ENCODE assay signal across 8 cellular contexts in genomic region chr14:50039734-50040400, GRCh38.
DNase-seq lines count a peak whose midpoint lies in the region; ATAC-seq and TF ChIP-seq lines count a peak whose summit lies in the region.

No MANE protein-coding gene starts in this region.

- H3K79me2 ChIP-seq in OCI-LY1 (ENCODE audit: insufficient read depth, low read length) (no peaks in the 10 kb centered on the region), Karpas-422 (ENCODE audit: low read length) (no peaks in the 10 kb centered on the region)

- H3K4me3 ChIP-seq in OCI-LY1 (ENCODE audit: low read depth, low read length, poor library complexity, severe bottlenecking) (no peak overlapping the region), Karpas-422 (ENCODE audit: low read length) (no peak overlapping the region)

- peak overlapping the region; percentile 94 to 95 for H3K27ac Mint-ChIP-seq in effector memory CD8-positive, alpha-beta T cell

- no peaks in the 10 kb centered on the region for H3K27me3 ChIP-seq in OCI-LY1 (ENCODE audit: insufficient read depth, low read length)
- no peaks in the 10 kb centered on the region for H3K27me3 ChIP-seq in Karpas-422 (ENCODE audit: low read length)

- no peaks in the 10 kb centered on the region for H3K9me3 ChIP-seq in OCI-LY1 (ENCODE audit: low read length)
- H3K9me3 ChIP-seq in Karpas-422 (ENCODE audit: low read length), result no peaks in the 10 kb centered on the region

- H3K27ac ChIP-seq in OCI-LY1 (ENCODE audit: low read depth, low read length, poor library complexity, severe bottlenecking), result no peak overlapping the region
- no peak overlapping the region for H3K27ac ChIP-seq in Karpas-422 (ENCODE audit: low read length)

- H3K4me3 Mint-ChIP-seq in effector memory CD8-positive, alpha-beta T cell, result peak overlapping the region; percentile 79 to 86

- H3K36me3 ChIP-seq in OCI-LY1 (ENCODE audit: insufficient read depth, low read length) (no peaks in the 10 kb centered on the region; the same call in 1 of the 2 replicates), Karpas-422 (ENCODE audit: insufficient read depth, low read length) (no peaks in the 10 kb centered on the region)

- DNase-seq in GF-D8 (lab: John Stamatoyannopoulos, UW), result peak; percentile 35
- no peak for DNase-seq in effector memory CD8-positive, alpha-beta T cell
- DNase-seq in renal cortical epithelial cell (ENCODE audit: low read depth), result peak; percentile 36
- DNase-seq in Karpas-422, result no peak

- H3K9ac ChIP-seq in OCI-LY1 (ENCODE audit: low read length), result no peak overlapping the region; the same call in 1 of the 2 replicates
- H3K9ac ChIP-seq in Karpas-422 (ENCODE audit: low read length), result no peak overlapping the region

- no peak for ATAC-seq in effector memory CD8-positive, alpha-beta T cell (replicated peaks)
- ATAC-seq in HG02642 (IDR thresholded peaks at IDR 0.05; ENCODE audit: poor library complexity, unreplicated experiment) (no peak), HG02763 (IDR thresholded peaks at IDR 0.05; ENCODE audit: unreplicated experiment) (no peak), HG02759 (IDR thresholded peaks at IDR 0.05; ENCODE audit: unreplicated experiment) (no peak)

- no peaks in the 10 kb centered on the region for H3K9me2 ChIP-seq in OCI-LY1 (ENCODE audit: low read depth, low read length)
- H3K9me2 ChIP-seq in Karpas-422 (replicated peaks; ENCODE audit: insufficient read depth, low read length), result no peaks in the 10 kb centered on the region

- TF ChIP-seq CTCF in OCI-LY1 (IDR thresholded peaks at IDR 0.05; ENCODE audit: low read length), result no peak

- H3K4me1 Mint-ChIP-seq in effector memory CD8-positive, alpha-beta T cell (ENCODE audit: low read depth in 2 of 2), result peaks cover 50 to 52% of the 10 kb centered on the region in 2 donors

- H3K36me3 Mint-ChIP-seq in effector memory CD8-positive, alpha-beta T cell (ENCODE audit: insufficient read depth), result peaks cover 8% of the 10 kb centered on the region

- no peaks in the 10 kb centered on the region for H3F3A ChIP-seq in OCI-LY1 (ENCODE audit: insufficient read depth, low read length)

- peak overlapping the region; percentile 13; the same call in 1 of the 2 replicates for H2AFZ ChIP-seq in OCI-LY1 (ENCODE audit: low read length)
- H2AFZ ChIP-seq in Karpas-422 (ENCODE audit: low read length), result no peak overlapping the region

- H3K4me2 ChIP-seq in OCI-LY1 (ENCODE audit: low read length) (no peak overlapping the region), Karpas-422 (ENCODE audit: low read depth, low read length, poor library complexity, severe bottlenecking) (no peak overlapping the region)

- no peaks in the 10 kb centered on the region for H3K9me3 Mint-ChIP-seq in effector memory CD8-positive, alpha-beta T cell

- peaks cover 21% of the 10 kb centered on the region for H3K4me1 ChIP-seq in OCI-LY1 (ENCODE audit: insufficient read depth, low read length, severe bottlenecking)
- H3K4me1 ChIP-seq in Karpas-422 (ENCODE audit: low read length), result peaks cover 8% of the 10 kb centered on the region

- H4K20me1 ChIP-seq in OCI-LY1 (ENCODE audit: insufficient read depth, low read length), result no peaks in the 10 kb centered on the region
- no peaks in the 10 kb centered on the region for H4K20me1 ChIP-seq in Karpas-422 (ENCODE audit: insufficient read depth, low read depth, low read length)

- H3K27me3 Mint-ChIP-seq in effector memory CD8-positive, alpha-beta T cell, result no peaks in the 10 kb centered on the region

Comparison
In these comparisons a context has a peak if more than half of its experiments do, and no peak if none do; other contexts are left out.
1. DNase-seq: peak in GF-D8 (single experiment) and renal cortical epithelial cell (single experiment); none in effector memory CD8-positive, alpha-beta T cell (0 of 3) and Karpas-422 (single experiment).